1 cellular context compared by ENCODE assay signal in genomic region chr7:100146350-100146749, GRCh38. TPM values are rescaled to one million over a fixed set of nuclear protein-coding genes. Genes with fewer than 3 reads are reported as not detected.
"Had no signal": no experiment of that assay in that cellular context is flagged by ENCODE, and none has a peak within 500 bp of the region (broad histone marks: within the 10 kb centered on the region; RNA-seq: fewer than 3 reads in every experiment).

No MANE protein-coding gene starts in this region.

RNA-seq across cellular contexts. Expression of gene MBLAC1, which starts 19.6 kb away (rescaled TPM):
- total RNA-seq: ascending aorta had no signal
